In genomic region chr2:239050252-239050649, GRCh38 we compare ENCODE assay signal across 21 cellular contexts.
"Had no signal": no experiment of that assay in that cellular context is flagged by ENCODE, and none has a peak within 500 bp of the region (broad histone marks: within the 10 kb centered on the region; RNA-seq: fewer than 3 reads in every experiment).

No MANE protein-coding gene starts in this region.

- H3K9me3 ChIP-seq: SJSA1 had no signal

- H3K4me3 Mint-ChIP-seq: IgD-negative memory B cell had no signal

- H3K27me3 Mint-ChIP-seq: IgD-negative memory B cell had no signal

- H3K4me1 Mint-ChIP-seq: IgD-negative memory B cell had no signal

- H3K4me3 ChIP-seq: K562, SJSA1, SK-N-MC had no signal

- H3K4me1 ChIP-seq: SJSA1 had no signal

- ATAC-seq: K562 had no signal

- H3K27ac Mint-ChIP-seq: IgD-negative memory B cell had no signal

- H3K27ac ChIP-seq: KMS-11, SJSA1, SK-N-MC had no signal

- DNase-seq: Kasumi-1, MM.1S, NCI-H1092 treated with DMSO at 0.1 percent for 48 hours, NCI-H1436, NCI-H187, NCI-H2029, NCI-H2081 treated with DMSO at 0.1 percent for 48 hours, NCI-H2171, NCI-H226, NCI-H446, NCI-H510A, NCI-H524 treated with DMSO at 0.1 percent for 48 hours, NCI-H69, NCI-H774, RPMI8226, SIG-M5 had no signal

- H3K27me3 ChIP-seq: SJSA1 had no signal
